In the genomic region with DNA sequence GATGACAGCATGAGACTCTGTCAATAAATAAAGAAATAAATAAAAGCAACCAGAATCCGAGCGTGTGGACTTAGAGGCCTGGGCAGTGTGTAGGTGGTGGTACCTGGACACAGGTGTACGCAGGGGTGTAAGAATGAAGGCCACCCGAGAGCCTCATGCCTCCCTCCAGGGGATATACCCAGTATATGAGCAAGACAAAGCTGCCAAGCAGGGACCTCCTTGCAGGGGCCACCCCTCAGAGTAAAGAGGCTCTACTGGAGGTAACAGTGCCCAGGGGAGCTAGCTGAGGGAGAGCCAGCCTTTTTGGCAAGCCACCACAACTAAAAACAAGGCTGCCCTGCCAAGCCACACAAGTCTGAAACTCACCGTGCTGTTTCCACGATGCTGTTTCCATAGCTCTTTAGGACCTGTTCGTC, we compare ENCODE assay signal across 20 cellular contexts.
DNase-seq lines count a peak whose midpoint lies in the region; ATAC-seq and TF ChIP-seq lines count a peak whose summit lies in the region.
"Had no signal": no experiment of that assay in that cellular context is flagged by ENCODE, and none has a peak within 500 bp of the region (broad histone marks: within the 10 kb centered on the region; RNA-seq: fewer than 3 reads in every experiment).

No MANE protein-coding gene starts in this region.

- H3K27me3 ChIP-seq in iPS DF 6.9 (ENCODE audit: control insufficient read depth, insufficient read depth, low read length): no peaks in the 10 kb centered on the region
- H3K27me3 ChIP-seq in thoracic aorta (replicated peaks; ENCODE audit: insufficient read depth): no peaks in the 10 kb centered on the region
- peaks cover 0 to 14% (median 0%) of the 10 kb centered on the region in 4 donors for H3K27me3 ChIP-seq in esophagus squamous epithelium
- H3K27me3 ChIP-seq: brain microvascular endothelial cell, gastroesophageal sphincter had no signal

- no peak for TF ChIP-seq CTCF in HEK293 (tag by site-specific recombination; IDR thresholded peaks at IDR 0.05)
- TF ChIP-seq CTCF in thoracic aorta (IDR thresholded peaks at IDR 0.05): no peak
- no peak for TF ChIP-seq CTCF in esophagus squamous epithelium (IDR thresholded peaks at IDR 0.05)

- no peaks in the 10 kb centered on the region for H3K36me3 ChIP-seq in HEK293 (ENCODE audit: control insufficient read depth in 2 of 2, insufficient read depth in 1 of 2, low read length in 2 of 2)
- no peaks in the 10 kb centered on the region for H3K36me3 ChIP-seq in iPS DF 6.9 (ENCODE audit: control insufficient read depth, insufficient read depth, low read length)
- H3K36me3 ChIP-seq in thoracic aorta: no peaks in the 10 kb centered on the region
- no peaks in the 10 kb centered on the region for H3K36me3 ChIP-seq in esophagus squamous epithelium
- H3K36me3 ChIP-seq: brain microvascular endothelial cell, gastroesophageal sphincter, left ventricle myocardium inferior had no signal

- POLR2A ChIA-PET in HEK293 (lab: Yijun Ruan, JAX): interaction anchor here (0.6 to 1.2 kb wide), 3 partner anchors 16 to 310 kb away, joined by 3 to 4 read pairs (median 3); no protein-coding TSS in a partner anchor

- CTCF ChIA-PET in HEK293 (lab: Yijun Ruan, JAX): interaction anchor here (0.6 to 1.7 kb wide), 6 partner anchors 17 to 428 kb away, joined by 3 to 9 read pairs (median 6); no protein-coding TSS in a partner anchor

- intact Hi-C loops in esophagus squamous epithelium (cut with DNase I): no loop called here

- H3K27ac ChIP-seq in HEK293 (ENCODE audit: extremely low read depth, low read depth, low read length) (no peak overlapping the region), iPS DF 6.9 (ENCODE audit: low read length) (peak overlapping the region; percentile 69), thoracic aorta (peak overlapping the region; percentile 64 to 79), esophagus squamous epithelium (no peak overlapping the region)
- H3K27ac ChIP-seq: brain microvascular endothelial cell, left ventricle myocardium inferior, VCaP had no signal

- ATAC-seq in thoracic aorta (ENCODE audit: insufficient number of reproducible peaks, low FRiP score, low read depth): peak; percentile 52
- no peak for ATAC-seq in GM18517 (IDR thresholded peaks at IDR 0.05; ENCODE audit: unreplicated experiment)
- ATAC-seq: gastroesophageal sphincter; GM12878; stimulated activated naive CD8-positive, alpha-beta T cell treated with anti-CD3 and anti-CD28 coated beads, Interleukin-15, amount 100 ng/mL, for 72 hours had no signal

- H3K4me3 ChIP-seq in HEK293 (ENCODE audit: low read depth, low read length) (no peak overlapping the region), iPS DF 6.9 (ENCODE audit: low read length) (no peak overlapping the region), thoracic aorta (no peak overlapping the region), esophagus squamous epithelium (no peak overlapping the region)
- H3K4me3 ChIP-seq: gastroesophageal sphincter, GM12878, left ventricle myocardium inferior had no signal

- H3K9me3 ChIP-seq in HEK293 (ENCODE audit: control insufficient read depth, insufficient read depth, low read depth, low read length) (peaks cover 3% of the 10 kb centered on the region; the same call in 1 of the 2 replicates), iPS DF 6.9 (ENCODE audit: control insufficient read depth, insufficient read depth, low read length) (no peaks in the 10 kb centered on the region), thoracic aorta (no peaks in the 10 kb centered on the region), esophagus squamous epithelium (no peaks in the 10 kb centered on the region)
- H3K9me3 ChIP-seq: gastroesophageal sphincter had no signal

- H3K4me1 ChIP-seq in HEK293 (ENCODE audit: control insufficient read depth, insufficient read depth, low read length) (peaks cover 10% of the 10 kb centered on the region), iPS DF 6.9 (ENCODE audit: control insufficient read depth, insufficient read depth, low read length) (peaks cover 9% of the 10 kb centered on the region), thoracic aorta (ENCODE audit: control insufficient read depth in 1 of 2, low read depth in 2 of 2) (peaks cover 22 to 82% of the 10 kb centered on the region in 2 donors), esophagus squamous epithelium (peaks cover 3 to 35% (median 8%) of the 10 kb centered on the region in 3 donors)

- DNase-seq in NCI-H345 treated with DMSO at 0.1 percent for 48 hours (lab: John Stamatoyannopoulos, UW; ENCODE audit: unreplicated experiment): peak; percentile 42
- no peak for DNase-seq in iPS DF 6.9 (ENCODE audit: low read depth, low spot score)
- DNase-seq in thoracic aorta (ENCODE audit: low spot score): no peak
- DNase-seq in esophagus squamous epithelium (lab: John Stamatoyannopoulos, UW): no peak
- no peak for DNase-seq in GM03348 (ENCODE audit: low spot score)
- DNase-seq: activated CD4-positive, alpha-beta T cell treated with anti-CD3 and anti-CD28 coated beads, Interleukin-2, amount 50 U/mL, for 4 hours; activated T-cell treated with anti-CD3 and anti-CD28 coated beads, Interleukin-2, amount 50 U/mL, for 1 hour; brain microvascular endothelial cell; dermis blood vessel endothelial cell; HFFc6; left ventricle myocardium inferior; NCI-H1694; NCI-H510A treated with DMSO at 0.1 percent for 48 hours; SHP77 treated with DMSO at 0.1 percent for 48 hours; stimulated activated naive CD8-positive, alpha-beta T cell treated with anti-CD3 and anti-CD28 coated beads, Interleukin-15, amount 100 ng/mL, for 72 hours had no signal

- WGBS in iPS DF 6.9 (ENCODE audit: insufficient coverage, insufficient read length): no CpG with 5 or more reads among the region's 7 CpGs
- 68 to 79% methylated on average over 7 of the region's 7 CpGs for WGBS in esophagus squamous epithelium, 2 donors

- no peak for TF ChIP-seq POLR2A in esophagus squamous epithelium (IDR thresholded peaks at IDR 0.05)

TF ChIP-seq in HEK293, 187 proteins besides CTCF, POLR2A, EP300 and RAD21:
- TF ChIP-seq ZNF423 (tag by site-specific recombination; IDR thresholded peaks at IDR 0.05) (0 out of 2 replicates have a peak, but pooled peaks have one; percentile 8), KLF17 (tag by site-specific recombination; IDR thresholded peaks at IDR 0.05) (no peak), GLIS1 (tag by site-specific recombination; IDR thresholded peaks at IDR 0.05) (peak; percentile 99), ZIC2 (tag by site-specific recombination; IDR thresholded peaks at IDR 0.05) (peak; percentile 87), ZBTB8A (tag by site-specific recombination; IDR thresholded peaks at IDR 0.05) (0 out of 2 replicates have a peak, but pooled peaks have one; percentile 12)
TF ChIP-seq in HEK293: peak in this region for 4.

Comparison
In these comparisons a context has a peak if more than half of its experiments do, and no peak if none do; other contexts are left out.
1. H3K27ac ChIP-seq: peak in iPS DF 6.9 (single experiment) and thoracic aorta (2 of 2); none in HEK293 (single experiment) and esophagus squamous epithelium (0 of 4).